9 cellular contexts compared by ENCODE assay signal in the genomic region with DNA sequence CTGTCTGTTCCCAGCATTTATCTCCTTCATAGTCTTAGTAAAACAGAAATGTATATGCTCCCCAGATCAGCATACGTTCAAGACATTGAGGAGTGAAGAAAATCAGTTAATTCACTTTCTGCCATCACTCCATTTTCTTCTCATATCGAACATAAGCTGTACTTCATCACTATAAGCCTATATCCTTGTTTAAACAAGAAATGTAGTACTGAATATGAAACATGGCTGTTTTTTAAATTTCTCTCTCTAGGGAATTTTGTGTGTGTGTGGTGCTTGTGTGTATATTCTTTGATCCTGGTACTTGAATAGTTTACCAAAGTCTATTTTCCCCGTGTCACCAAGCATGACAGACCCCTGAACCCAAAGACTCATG.
A peak's percentile ranks its signal among the peaks of the same experiment; 100 is the strongest.
DNase-seq lines count a peak whose midpoint lies in the region; ATAC-seq and TF ChIP-seq lines count a peak whose summit lies in the region.
"Had no signal": no experiment of that assay in that cellular context is flagged by ENCODE, and none has a peak within 500 bp of the region (broad histone marks: within the 10 kb centered on the region; RNA-seq: fewer than 3 reads in every experiment).

No MANE protein-coding gene starts in this region.

- DNase-seq in BE2C (no peak), adrenal gland (no peak), mucosa of descending colon (no peak), upper lobe of left lung (no peak), glomerular visceral epithelial cell (ENCODE audit: extremely low spot score) (no peak)
- no peak for DNase-seq in naive thymus-derived CD4-positive, alpha-beta T cell
- DNase-seq in stimulated activated CD4-positive, alpha-beta T cell treated with anti-CD3 and anti-CD28 coated beads, Interleukin-15, amount 100 ng/mL, for 24 hours, result no peak
- DNase-seq: NCI-H2081 treated with DMSO at 0.1 percent for 48 hours had no signal

- H3K4me3 ChIP-seq in BE2C (ENCODE audit: low read depth, low read length), result peak overlapping the region; percentile 76
- no peak overlapping the region for H3K4me3 ChIP-seq in HUES6 (ENCODE audit: low read depth, low read length)
- H3K4me3 ChIP-seq in adrenal gland, result no peak overlapping the region
- no peak overlapping the region for H3K4me3 ChIP-seq in naive thymus-derived CD4-positive, alpha-beta T cell (ENCODE audit: low read length)
- no peak overlapping the region for H3K4me3 ChIP-seq in mucosa of descending colon
- H3K4me3 ChIP-seq in upper lobe of left lung, result no peak overlapping the region

- CTCF ChIA-PET in naive thymus-derived CD4-positive, alpha-beta T cell (lab: Charles Lee), result interaction anchor here (0.9 to 4.7 kb wide), 5 partner anchors 10 to 22 kb away, joined by 3 to 23 read pairs (median 5); a partner anchor contains a TSS

- TF ChIP-seq CTCF in BE2C (IDR thresholded peaks at IDR 0.05; ENCODE audit: low read depth, low read length), result no peak
- no peak for TF ChIP-seq CTCF in adrenal gland (IDR thresholded peaks at IDR 0.05)
- no peak for TF ChIP-seq CTCF in mucosa of descending colon (IDR thresholded peaks at IDR 0.05)
- no peak for TF ChIP-seq CTCF in upper lobe of left lung (IDR thresholded peaks at IDR 0.05)

- H3K27me3 Mint-ChIP-seq in naive thymus-derived CD4-positive, alpha-beta T cell, result peaks cover 0 to 12% (median 0%) of the 10 kb centered on the region in 5 donors

- no peak for TF ChIP-seq POLR2A in adrenal gland (IDR thresholded peaks at IDR 0.05)
- no peak for TF ChIP-seq POLR2A in upper lobe of left lung (IDR thresholded peaks at IDR 0.05)

- H3K36me3 Mint-ChIP-seq in naive thymus-derived CD4-positive, alpha-beta T cell, result peaks cover 0 to 10% (median 0%) of the 10 kb centered on the region in 5 donors

- intact Hi-C loops in adrenal gland (cut with DNase I) (no loop called here), mucosa of descending colon (cut with DNase I, micrococcal nuclease) (no loop called here)
- intact Hi-C loops in naive thymus-derived CD4-positive, alpha-beta T cell (cut with micrococcal nuclease), result loop anchor here in 1 of 2 donors (10.0 kb wide), 1 partner anchor 1640 kb away; a partner anchor contains a TSS

- peak overlapping the region; percentile 96 to 100 (median 98) for H3K27ac Mint-ChIP-seq in naive thymus-derived CD4-positive, alpha-beta T cell

- POLR2A ChIA-PET in naive thymus-derived CD4-positive, alpha-beta T cell (lab: Charles Lee), result interaction anchor here (0.6 to 43.4 kb wide), 20 partner anchors 6 to 1675 kb away, joined by 3 to 3606 read pairs (median 157); a partner anchor contains a TSS

- peaks cover 0 to 22% (median 0%) of the 10 kb centered on the region in 11 donors for H3K9me3 Mint-ChIP-seq in naive thymus-derived CD4-positive, alpha-beta T cell

- H3K4me3 Mint-ChIP-seq in naive thymus-derived CD4-positive, alpha-beta T cell, result peak overlapping the region; percentile 41 to 99 (median 95)

- H3K9me3 ChIP-seq in BE2C, result no peaks in the 10 kb centered on the region
- no peaks in the 10 kb centered on the region for H3K9me3 ChIP-seq in HUES6 (ENCODE audit: control insufficient read depth, insufficient read depth, low read depth, low read length)
- H3K9me3 ChIP-seq in adrenal gland (replicated peaks in 1 of 3), result no peaks in the 10 kb centered on the region
- H3K9me3 ChIP-seq in naive thymus-derived CD4-positive, alpha-beta T cell (ENCODE audit: control insufficient read depth in 2 of 3, low read length in 3 of 3), result no peaks in the 10 kb centered on the region
- H3K9me3 ChIP-seq in mucosa of descending colon, result no peaks in the 10 kb centered on the region
- peaks cover 0 to 4% (median 0%) of the 10 kb centered on the region in 4 donors for H3K9me3 ChIP-seq in upper lobe of left lung

- peaks cover 15 to 49% (median 29%) of the 10 kb centered on the region in 7 donors for H3K4me1 Mint-ChIP-seq in naive thymus-derived CD4-positive, alpha-beta T cell

- no peaks in the 10 kb centered on the region for H3K27me3 ChIP-seq in BE2C
- no peaks in the 10 kb centered on the region for H3K27me3 ChIP-seq in HUES6 (ENCODE audit: control insufficient read depth, insufficient read depth, low read length)
- no peaks in the 10 kb centered on the region for H3K27me3 ChIP-seq in adrenal gland
- H3K27me3 ChIP-seq in naive thymus-derived CD4-positive, alpha-beta T cell (ENCODE audit: control insufficient read depth in 2 of 2, insufficient read depth in 2 of 2, low read length in 2 of 2), result no peaks in the 10 kb centered on the region
- no peaks in the 10 kb centered on the region for H3K27me3 ChIP-seq in upper lobe of left lung

- H3K36me3 ChIP-seq in BE2C (peaks cover 5% of the 10 kb centered on the region; the same call in 1 of the 2 replicates), HUES6 (ENCODE audit: control insufficient read depth, insufficient read depth, low read length) (no peaks in the 10 kb centered on the region), adrenal gland (replicated peaks in 1 of 2) (no peaks in the 10 kb centered on the region), mucosa of descending colon (ENCODE audit: low read depth) (no peaks in the 10 kb centered on the region), upper lobe of left lung (no peaks in the 10 kb centered on the region)
- peaks cover 0 to 4% (median 0%) of the 10 kb centered on the region in 3 experiments for H3K36me3 ChIP-seq in naive thymus-derived CD4-positive, alpha-beta T cell (ENCODE audit: control insufficient read depth in 2 of 3, insufficient read depth in 3 of 3, low read length in 3 of 3)

- WGBS in adrenal gland, 4 donors, result 66 to 70% (median 69%) methylated on average over 3 of the region's 3 CpGs
- 69 to 74% methylated on average over 3 of the region's 3 CpGs for WGBS in upper lobe of left lung, 2 donors

- ATAC-seq in naive thymus-derived CD4-positive, alpha-beta T cell, result no peak
- ATAC-seq in mucosa of descending colon (no peak), upper lobe of left lung (ENCODE audit: low FRiP score in 2 of 2) (no peak)

- peak overlapping the region; percentile 29 for H3K9ac ChIP-seq in HUES6 (ENCODE audit: low read length)

- TF ChIP-seq EP300 in upper lobe of left lung (IDR thresholded peaks at IDR 0.05), result no peak

- H3K27ac ChIP-seq in HUES6 (ENCODE audit: low read depth, low read length), result peak overlapping the region; percentile 93; the same call in 1 of the 2 replicates
- peak overlapping the region in 3 of 5 donors; percentile 95 to 98 (median 97) for H3K27ac ChIP-seq in adrenal gland
- H3K27ac ChIP-seq in naive thymus-derived CD4-positive, alpha-beta T cell (ENCODE audit: low read depth, low read length), result peak overlapping the region; percentile 91
- peak overlapping the region in 2 of 4 donors; percentile 78 to 94 for H3K27ac ChIP-seq in upper lobe of left lung

- H3K4me1 ChIP-seq in BE2C, result peaks cover 5% of the 10 kb centered on the region; the same call in 1 of the 2 replicates
- peaks cover 6% of the 10 kb centered on the region; the same call in 1 of the 2 replicates for H3K4me1 ChIP-seq in HUES6 (ENCODE audit: control insufficient read depth, insufficient read depth, low read length)
- peaks cover 15 to 33% of the 10 kb centered on the region in 2 donors for H3K4me1 ChIP-seq in adrenal gland (replicated peaks in 1 of 2)
- peaks cover 5 to 6% of the 10 kb centered on the region in 2 donors for H3K4me1 ChIP-seq in naive thymus-derived CD4-positive, alpha-beta T cell (ENCODE audit: control insufficient read depth in 2 of 2, insufficient read depth in 2 of 2, low read length in 2 of 2)
- peaks cover 9% of the 10 kb centered on the region for H3K4me1 ChIP-seq in mucosa of descending colon (ENCODE audit: low read depth)
- H3K4me1 ChIP-seq in upper lobe of left lung, result peaks cover 6 to 29% (median 17%) of the 10 kb centered on the region in 4 donors
